21 cellular contexts compared by ENCODE assay signal in the genomic region with DNA sequence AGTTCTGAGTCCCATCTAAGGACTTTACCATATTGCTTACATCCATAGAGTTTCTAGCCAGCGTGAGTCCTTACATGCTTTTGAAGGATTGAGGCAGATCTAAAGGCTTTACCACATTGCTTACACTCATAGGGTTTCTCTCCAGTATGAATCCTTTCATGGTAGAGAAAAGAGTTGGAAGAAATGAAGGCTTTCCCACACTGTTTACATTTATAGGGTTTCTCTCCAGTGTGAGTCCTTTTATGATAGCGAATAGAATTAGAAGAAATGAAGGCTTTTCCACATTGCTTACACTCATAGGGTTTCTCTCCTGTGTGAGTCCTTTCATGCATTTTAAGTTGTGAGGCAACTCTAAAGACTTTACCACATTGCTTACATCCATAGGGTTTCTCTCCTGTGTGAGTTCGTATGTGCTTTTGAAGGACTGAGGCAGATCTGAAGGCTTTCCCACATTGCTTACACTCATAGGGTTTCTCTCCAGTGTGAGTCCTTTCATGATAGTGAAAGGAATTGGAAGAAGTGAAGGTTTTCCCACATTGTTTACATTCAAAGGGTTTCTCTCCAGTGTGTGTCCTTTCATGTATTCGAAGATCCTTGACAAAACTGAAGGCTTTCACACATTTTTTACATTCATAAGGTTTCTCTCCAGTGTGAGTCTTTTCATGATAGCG. TPM values are rescaled to one million over a fixed set of nuclear protein-coding genes. Genes with fewer than 3 reads are reported as not detected.
"Had no signal": no experiment of that assay in that cellular context is flagged by ENCODE, and none has a peak within 500 bp of the region (broad histone marks: within the 10 kb centered on the region; RNA-seq: fewer than 3 reads in every experiment).

No MANE protein-coding gene starts in this region.

- H3K27me3 Mint-ChIP-seq: activated CD4-positive, alpha-beta T cell treated with anti-CD3 and anti-CD28 coated beads, Interleukin-2, amount 10 ng/mL, durations not matched to agents 24 days and 14 days; activated naive CD4-positive, alpha-beta T cell treated with anti-CD3 and anti-CD28 coated beads, Interleukin-2, amount 10 ng/mL, durations not matched to agents 7 days and 5 days; central memory CD8-positive, alpha-beta T cell; stimulated activated memory B cell treated with anti-CD40 and anti-IgM and Interleukin-4, amounts not matched to agents 10 μg/mL and 1 μg/mL and 100 μg/mL, for 72 hours had no signal

- H3K27ac Mint-ChIP-seq: activated CD4-positive, alpha-beta T cell treated with anti-CD3 and anti-CD28 coated beads, Interleukin-2, amount 10 ng/mL, durations not matched to agents 24 days and 14 days; activated CD8-positive, alpha-beta T cell treated with anti-CD3 and anti-CD28 coated beads, Interleukin-2, amount 10 ng/mL, durations not matched to agents 7 days and 5 days; activated naive CD4-positive, alpha-beta T cell treated with anti-CD3 and anti-CD28 coated beads, Interleukin-2, amount 10 ng/mL, durations not matched to agents 7 days and 5 days; nephron progenitor cell; stimulated activated memory B cell treated with anti-CD40 and anti-IgM and Interleukin-4, amounts not matched to agents 10 μg/mL and 1 μg/mL and 100 μg/mL, for 72 hours had no signal

- H3K27me3 ChIP-seq: ascending aorta, colonic mucosa, hepatocyte, spleen, upper lobe of right lung had no signal

- H3K4me1 Mint-ChIP-seq: activated CD4-positive, alpha-beta T cell treated with anti-CD3 and anti-CD28 coated beads, Interleukin-2, amount 10 ng/mL, durations not matched to agents 24 days and 14 days; activated naive CD4-positive, alpha-beta T cell treated with anti-CD3 and anti-CD28 coated beads, Interleukin-2, amount 10 ng/mL, durations not matched to agents 7 days and 5 days; central memory CD8-positive, alpha-beta T cell; nephron progenitor cell; stimulated activated memory B cell treated with anti-CD40 and anti-IgM and Interleukin-4, amounts not matched to agents 10 μg/mL and 1 μg/mL and 100 μg/mL, for 72 hours had no signal

- ATAC-seq: activated CD8-positive, alpha-beta T cell treated with anti-CD3 and anti-CD28 coated beads, Interleukin-2, amount 10 ng/mL, durations not matched to agents 7 days and 5 days; activated T-cell treated with anti-CD3 and anti-CD28 coated beads, Interleukin-2, amount 50 U/mL, for 4 hours; esophagus mucosa; left colon; stimulated activated memory B cell treated with anti-CD40 and anti-IgM and Interleukin-4, amounts not matched to agents 10 μg/mL and 1 μg/mL and 100 μg/mL, for 72 hours; upper lobe of right lung had no signal

- H3K27ac ChIP-seq: ascending aorta, colonic mucosa, hepatocyte, spleen, upper lobe of right lung had no signal

- H3K36me3 ChIP-seq: ascending aorta, colonic mucosa, upper lobe of right lung had no signal

- H3K4me3 Mint-ChIP-seq: activated CD4-positive, alpha-beta T cell treated with anti-CD3 and anti-CD28 coated beads, Interleukin-2, amount 10 ng/mL, durations not matched to agents 24 days and 14 days; activated CD8-positive, alpha-beta T cell treated with anti-CD3 and anti-CD28 coated beads, Interleukin-2, amount 10 ng/mL, durations not matched to agents 7 days and 5 days; activated naive CD4-positive, alpha-beta T cell treated with anti-CD3 and anti-CD28 coated beads, Interleukin-2, amount 10 ng/mL, durations not matched to agents 7 days and 5 days; activated T-cell treated with anti-CD3 and anti-CD28 coated beads, Interleukin-2, amount 50 U/mL, for 4 hours; central memory CD8-positive, alpha-beta T cell; nephron progenitor cell; stimulated activated memory B cell treated with anti-CD40 and anti-IgM and Interleukin-4, amounts not matched to agents 10 μg/mL and 1 μg/mL and 100 μg/mL, for 72 hours had no signal

- DNase-seq: activated CD4-positive, alpha-beta T cell treated with anti-CD3 and anti-CD28 coated beads, Interleukin-2, amount 10 ng/mL, durations not matched to agents 24 days and 14 days; activated CD8-positive, alpha-beta T cell treated with anti-CD3 and anti-CD28 coated beads, Interleukin-2, amount 10 ng/mL, durations not matched to agents 7 days and 5 days; activated effector memory CD4-positive, alpha-beta T cell treated with Interleukin-2 at 50 U/mL for 16 hours; activated naive CD4-positive, alpha-beta T cell treated with anti-CD3 and anti-CD28 coated beads, Interleukin-2, amount 10 ng/mL, durations not matched to agents 7 days and 5 days; activated T-cell treated with anti-CD3 and anti-CD28 coated beads, Interleukin-2, amount 50 U/mL, for 4 hours; colonic mucosa; islet precursor cell; left colon; midbrain; nephron progenitor cell; nucleus accumbens; spleen; stimulated activated CD4-positive, alpha-beta T cell treated with anti-CD3 and anti-CD28 coated beads, Interleukin-4, amount 100 ng/mL, for 4 hours; T1000; upper lobe of right lung had no signal

- H3K4me1 ChIP-seq: ascending aorta, colonic mucosa, spleen, upper lobe of right lung had no signal

- H3K4me3 ChIP-seq: ascending aorta, colonic mucosa, hepatocyte, lung, spleen, upper lobe of right lung had no signal

RNA-seq across cellular contexts. Expression of a gene that starts 8.4 kb away (rescaled TPM):
- total RNA-seq: ascending aorta had no signal

RNA-seq across cellular contexts. Expression of a gene that starts 8.9 kb away (rescaled TPM):
- total RNA-seq: ascending aorta, upper lobe of right lung had no signal
- polyA plus RNA-seq: hepatocyte had no signal
